ENCODE assay signal across 20 cellular contexts in genomic region chr4:137367608-137368007, GRCh38.
DNase-seq lines count a peak whose midpoint lies in the region; ATAC-seq and TF ChIP-seq lines count a peak whose summit lies in the region.
"Had no signal": no experiment of that assay in that cellular context is flagged by ENCODE, and none has a peak within 500 bp of the region (broad histone marks: within the 10 kb centered on the region; RNA-seq: fewer than 3 reads in every experiment).

No MANE protein-coding gene starts in this region.

- no peaks in the 10 kb centered on the region for H3K4me1 Mint-ChIP-seq in activated naive CD8-positive, alpha-beta T cell treated with anti-CD3 and anti-CD28 coated beads, Interleukin-2, amount 50 U/mL, for 24 hours
- H3K4me1 Mint-ChIP-seq: activated naive CD8-positive, alpha-beta T cell treated with anti-CD3 and anti-CD28 coated beads, Interleukin-2, amount 10 ng/mL, durations not matched to agents 7 days and 5 days; stimulated activated naive B cell treated with anti-CD40 and anti-IgM and Interleukin-4, amounts not matched to agents 10 μg/mL and 1 μg/mL and 100 μg/mL, for 72 hours had no signal

- H3K27me3 Mint-ChIP-seq in activated naive CD8-positive, alpha-beta T cell treated with anti-CD3 and anti-CD28 coated beads, Interleukin-2, amount 50 U/mL, for 24 hours, result no peaks in the 10 kb centered on the region
- H3K27me3 Mint-ChIP-seq: activated naive CD8-positive, alpha-beta T cell treated with anti-CD3 and anti-CD28 coated beads, Interleukin-2, amount 10 ng/mL, durations not matched to agents 7 days and 5 days; CD4-positive, alpha-beta T cell; stimulated activated naive B cell treated with anti-CD40 and anti-IgM and Interleukin-4, amounts not matched to agents 10 μg/mL and 1 μg/mL and 100 μg/mL, for 72 hours had no signal

- peak overlapping the region; percentile 19; the same call in 1 of the 2 replicates for H3K4me3 ChIP-seq in ACC112 (ENCODE audit: low read depth, low read length)
- no peak overlapping the region for H3K4me3 ChIP-seq in fibroblast of the aortic adventitia (ENCODE audit: low read depth, low read length)
- H3K4me3 ChIP-seq: cardiac muscle cell, dorsolateral prefrontal cortex had no signal

- peak overlapping the region; percentile 66 for H2AFZ ChIP-seq in ACC112 (ENCODE audit: low read length, unreplicated experiment)

- H3K27ac Mint-ChIP-seq in activated naive CD8-positive, alpha-beta T cell treated with anti-CD3 and anti-CD28 coated beads, Interleukin-2, amount 50 U/mL, for 24 hours, result no peak overlapping the region
- H3K27ac Mint-ChIP-seq: activated naive CD8-positive, alpha-beta T cell treated with anti-CD3 and anti-CD28 coated beads, Interleukin-2, amount 10 ng/mL, durations not matched to agents 7 days and 5 days; CD4-positive, alpha-beta T cell had no signal

- no peaks in the 10 kb centered on the region for H3K36me3 ChIP-seq in ACC112 (ENCODE audit: insufficient read depth, low read length)
- H3K36me3 ChIP-seq: cardiac muscle cell had no signal

- DNase-seq in HCEC 1CT (peak; percentile 85), amniotic epithelial cell (ENCODE audit: low read depth) (peak; percentile 92), fibroblast of the aortic adventitia (ENCODE audit: low read depth) (peak; percentile 80), GF-D8 (lab: John Stamatoyannopoulos, UW) (no peak), hypothalamus (lab: John Stamatoyannopoulos, UW) (no peak)
- no peak for DNase-seq in activated CD4-positive, alpha-beta T cell treated with anti-CD3 and anti-CD28 coated beads for 1 hour
- DNase-seq in activated naive CD8-positive, alpha-beta T cell treated with anti-CD3 and anti-CD28 coated beads, Interleukin-2, amount 50 U/mL, for 24 hours, result no peak
- DNase-seq: 8988T; activated CD4-positive, CD25-positive, alpha-beta regulatory T cell treated with anti-CD3 and anti-CD28 coated beads, Interleukin-2, amount 50 U/mL, for 72 hours; activated naive CD8-positive, alpha-beta T cell treated with anti-CD3 and anti-CD28 coated beads, Interleukin-2, amount 10 ng/mL, durations not matched to agents 7 days and 5 days; CD4-positive, alpha-beta T cell; dorsolateral prefrontal cortex; left cardiac atrium; NCI-H2081; NCI-H524; SHP77 treated with DMSO at 0.1 percent for 48 hours; stimulated activated naive B cell treated with anti-CD40 and anti-IgM and Interleukin-4, amounts not matched to agents 10 μg/mL and 1 μg/mL and 100 μg/mL, for 72 hours had no signal

- H3K4me1 ChIP-seq in ACC112 (ENCODE audit: control insufficient read depth, insufficient read depth, low read length, unreplicated experiment), result peaks cover 26% of the 10 kb centered on the region

- H3K4me3 Mint-ChIP-seq in activated naive CD8-positive, alpha-beta T cell treated with anti-CD3 and anti-CD28 coated beads, Interleukin-2, amount 50 U/mL, for 24 hours, result no peak overlapping the region
- H3K4me3 Mint-ChIP-seq: activated naive CD8-positive, alpha-beta T cell treated with anti-CD3 and anti-CD28 coated beads, Interleukin-2, amount 10 ng/mL, durations not matched to agents 7 days and 5 days; CD4-positive, alpha-beta T cell; neural crest cell; stimulated activated naive B cell treated with anti-CD40 and anti-IgM and Interleukin-4, amounts not matched to agents 10 μg/mL and 1 μg/mL and 100 μg/mL, for 72 hours had no signal

- H3K36me3 Mint-ChIP-seq in activated naive CD8-positive, alpha-beta T cell treated with anti-CD3 and anti-CD28 coated beads, Interleukin-2, amount 50 U/mL, for 24 hours (ENCODE audit: low read depth), result no peaks in the 10 kb centered on the region
- H3K36me3 Mint-ChIP-seq: activated naive CD8-positive, alpha-beta T cell treated with anti-CD3 and anti-CD28 coated beads, Interleukin-2, amount 10 ng/mL, durations not matched to agents 7 days and 5 days; stimulated activated naive B cell treated with anti-CD40 and anti-IgM and Interleukin-4, amounts not matched to agents 10 μg/mL and 1 μg/mL and 100 μg/mL, for 72 hours had no signal

- no peaks in the 10 kb centered on the region for H3K27me3 ChIP-seq in ACC112 (ENCODE audit: insufficient read depth, low read length)
- H3K27me3 ChIP-seq: cardiac muscle cell, dorsolateral prefrontal cortex had no signal

- H3K79me2 ChIP-seq in ACC112 (ENCODE audit: control insufficient read depth, insufficient read depth, low read length, unreplicated experiment), result no peaks in the 10 kb centered on the region

- peak overlapping the region; percentile 43 for H3K27ac ChIP-seq in ACC112 (ENCODE audit: low read depth, low read length)
- H3K27ac ChIP-seq: cardiac muscle cell, dorsolateral prefrontal cortex had no signal

- H3K9me3 Mint-ChIP-seq in activated naive CD8-positive, alpha-beta T cell treated with anti-CD3 and anti-CD28 coated beads, Interleukin-2, amount 50 U/mL, for 24 hours, result peaks cover 9% of the 10 kb centered on the region
- H3K9me3 Mint-ChIP-seq: activated naive CD8-positive, alpha-beta T cell treated with anti-CD3 and anti-CD28 coated beads, Interleukin-2, amount 10 ng/mL, durations not matched to agents 7 days and 5 days; CD4-positive, alpha-beta T cell; neural crest cell had no signal

- TF ChIP-seq CTCF in fibroblast of the aortic adventitia (IDR thresholded peaks at IDR 0.05; ENCODE audit: insufficient read depth, low read length), result no peak

- no peak for ATAC-seq in activated naive CD8-positive, alpha-beta T cell treated with anti-CD3 and anti-CD28 coated beads, Interleukin-2, amount 50 U/mL, for 24 hours
- ATAC-seq: left cardiac atrium; stimulated activated naive B cell treated with anti-CD40 and anti-IgM and Interleukin-4, amounts not matched to agents 10 μg/mL and 1 μg/mL and 100 μg/mL, for 72 hours had no signal

Comparison
In these comparisons a context has a peak if more than half of its experiments do, and no peak if none do; other contexts are left out.
1. DNase-seq: peak in HCEC 1CT (single experiment), amniotic epithelial cell (single experiment) and fibroblast of the aortic adventitia (single experiment); none in GF-D8 (single experiment), activated CD4-positive, alpha-beta T cell treated with anti-CD3 and anti-CD28 coated beads for 1 hour (single experiment), activated naive CD8-positive, alpha-beta T cell treated with anti-CD3 and anti-CD28 coated beads, Interleukin-2, amount 50 U/mL, for 24 hours (single experiment) and hypothalamus (0 of 51).